8 cellular contexts compared by ENCODE assay signal in the genomic region with DNA sequence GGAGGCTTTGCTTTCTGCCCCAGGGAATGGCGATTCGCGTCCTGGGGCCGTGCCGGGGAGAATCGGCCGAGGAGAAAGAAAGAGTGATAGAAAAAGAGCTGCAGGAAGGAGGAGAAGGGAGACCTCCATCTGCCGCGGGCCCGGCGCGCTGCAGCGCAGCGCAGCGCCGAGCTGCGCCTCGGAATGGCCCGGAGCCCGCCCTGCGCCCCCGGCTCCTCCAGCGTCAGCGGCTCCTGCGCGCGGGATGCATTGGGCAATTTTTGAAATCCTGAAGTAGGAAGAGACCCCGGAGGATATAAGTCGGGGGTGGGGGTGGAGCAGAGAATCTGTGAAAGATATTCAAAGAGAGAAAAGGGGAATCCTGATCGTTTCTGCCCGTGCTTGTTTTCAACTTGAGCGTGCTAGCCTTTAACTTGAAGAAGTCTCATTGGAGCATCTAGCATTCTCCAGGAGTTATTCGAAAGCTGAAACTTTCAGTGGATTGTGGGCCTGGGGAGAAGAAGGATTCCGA. TPM values are rescaled to one million over a fixed set of nuclear protein-coding genes. Genes with fewer than 3 reads are reported as not detected.
DNase-seq lines count a peak whose midpoint lies in the region; ATAC-seq, FAIRE-seq and TF ChIP-seq lines count a peak whose summit lies in the region.

No MANE protein-coding gene starts in this region.

- no peak overlapping the region for H3K27ac ChIP-seq in MM.1S (ENCODE audit: low read length)
- H3K27ac ChIP-seq in kidney (ENCODE audit: low read depth in 2 of 2, low read length in 2 of 2), result peak overlapping the region; percentile 91
- H3K27ac ChIP-seq in smooth muscle cell (ENCODE audit: low read depth), result peak overlapping the region; percentile 31

- H2AFZ ChIP-seq in MM.1S (ENCODE audit: low read length) (peak overlapping the region; percentile 80), smooth muscle cell (ENCODE audit: low read depth) (peak overlapping the region; percentile 88)

- H3K27me3 ChIP-seq in MM.1S (replicated peaks; ENCODE audit: insufficient read depth, low read length) (no peaks in the 10 kb centered on the region), smooth muscle cell (ENCODE audit: low read depth) (peaks cover 34% of the 10 kb centered on the region)

- H3K9me3 ChIP-seq in MM.1S (replicated peaks; ENCODE audit: insufficient read depth, low read length) (no peaks in the 10 kb centered on the region), kidney (ENCODE audit: control insufficient read depth in 1 of 2, low read length in 2 of 2) (no peaks in the 10 kb centered on the region), smooth muscle cell (replicated peaks; ENCODE audit: low read depth) (no peaks in the 10 kb centered on the region)

- H3K79me2 ChIP-seq in MM.1S (ENCODE audit: low read length) (no peaks in the 10 kb centered on the region), smooth muscle cell (ENCODE audit: low read depth) (peaks cover 27% of the 10 kb centered on the region)

- no peak for FAIRE-seq in kidney (lab: Jason Lieb, UNC)

- intact Hi-C loops in kidney (cut with DNase I), result no loop called here

- H3K4me3 ChIP-seq in MM.1S (ENCODE audit: low read length) (peak overlapping the region; percentile 62), kidney (ENCODE audit: low read length in 2 of 2) (peak overlapping the region; percentile 73 to 87), smooth muscle cell (peak overlapping the region; percentile 70)

- no peak for ATAC-seq in GM19351 (IDR thresholded peaks at IDR 0.05; ENCODE audit: unreplicated experiment)

- no peak for TF ChIP-seq CTCF in MM.1S (IDR thresholded peaks at IDR 0.05; ENCODE audit: low read length)
- no peak for TF ChIP-seq CTCF in kidney (IDR thresholded peaks at IDR 0.05; ENCODE audit: borderline replicate concordance, extremely low read depth, insufficient read depth)
- no peak for TF ChIP-seq CTCF in smooth muscle cell (IDR thresholded peaks at IDR 0.05; ENCODE audit: borderline replicate concordance, insufficient read depth, poor library complexity, severe bottlenecking)

- H3K4me2 ChIP-seq in MM.1S (ENCODE audit: low read depth, low read length), result peak overlapping the region; percentile 92
- H3K4me2 ChIP-seq in smooth muscle cell, result peak overlapping the region; percentile 86

- H3F3A ChIP-seq in MM.1S (ENCODE audit: insufficient read depth, low read length), result no peaks in the 10 kb centered on the region
- peaks cover 6% of the 10 kb centered on the region for H3F3A ChIP-seq in smooth muscle cell (ENCODE audit: low read depth)

- H3K4me1 ChIP-seq in MM.1S (ENCODE audit: low read length) (no peaks in the 10 kb centered on the region), kidney (ENCODE audit: control insufficient read depth in 1 of 2, insufficient read depth in 1 of 2, low read depth in 1 of 2, low read length in 2 of 2) (peaks cover 0 to 5% of the 10 kb centered on the region in 2 donors), smooth muscle cell (ENCODE audit: low read depth) (peaks cover 11% of the 10 kb centered on the region)

- in situ Hi-C loops in Caki2 (cut with HindIII; ENCODE audit: low pct_unique_long_range_greater_than_20kb, low sequenced_read_pairs), result no loop called here

- under 1% methylated on average over 34 of the region's 34 CpGs for WGBS in smooth muscle cell (ENCODE audit: low lambda C conversion rate)

- DNase-seq in Caki2 (ENCODE audit: low read depth) (peak; percentile 63), MM.1S (no peak), cerebellum (ENCODE audit: low spot score) (peak; percentile 46), kidney (peak; percentile 74), smooth muscle cell (lab: John Stamatoyannopoulos, UW; ENCODE audit: unreplicated experiment) (peak; percentile 37), NCI-H526 treated with DMSO at 0.1 percent for 48 hours (lab: John Stamatoyannopoulos, UW) (no peak), NCI-H1436 (lab: John Stamatoyannopoulos, UW) (no peak)

- no peaks in the 10 kb centered on the region for H4K20me1 ChIP-seq in MM.1S (ENCODE audit: insufficient read depth, low read length)
- H4K20me1 ChIP-seq in smooth muscle cell (ENCODE audit: low read depth), result no peaks in the 10 kb centered on the region

- no peak overlapping the region for H3K9ac ChIP-seq in MM.1S (ENCODE audit: low read length)
- H3K9ac ChIP-seq in kidney (ENCODE audit: low read length in 2 of 2), result peak overlapping the region; percentile 13 to 78
- no peak overlapping the region for H3K9ac ChIP-seq in smooth muscle cell (ENCODE audit: low read depth)

- no peaks in the 10 kb centered on the region for H3K36me3 ChIP-seq in MM.1S (replicated peaks; ENCODE audit: insufficient read depth, low read length)
- no peaks in the 10 kb centered on the region for H3K36me3 ChIP-seq in kidney (ENCODE audit: control insufficient read depth in 1 of 2, insufficient read depth in 2 of 2, low read length in 2 of 2)
- H3K36me3 ChIP-seq in smooth muscle cell (ENCODE audit: low read depth), result no peaks in the 10 kb centered on the region

- no peaks in the 10 kb centered on the region for H3K9me2 ChIP-seq in MM.1S (replicated peaks; ENCODE audit: insufficient read depth, low read length)

RNA-seq across cellular contexts. Expression of gene PDE3A, which starts 0.4 kb away (rescaled TPM):
- 0.10 TPM in 1 of 2 replicates, not detected in the other for total RNA-seq in Caki2 (2014; rRNA removed; shearing (Covaris generic); ENCODE audit: low replicate concordance)
- total RNA-seq in cerebellum, result 20.6 TPM
- total RNA-seq in kidney, result 18.3 TPM
- polyA plus RNA-seq in kidney (ENCODE audit: insufficient read depth, low read depth, low replicate concordance), result 3.3 TPM
- 6.1 and 8.6 TPM in 2 replicates for total RNA-seq in smooth muscle cell
- 1.3 and 1.8 TPM in 2 replicates for polyA plus RNA-seq in smooth muscle cell

Comparison
In these comparisons a context has a peak if more than half of its experiments do, and no peak if none do; other contexts are left out.
1. DNase-seq: peak in Caki2 (single experiment), cerebellum (single experiment), kidney (single experiment) and smooth muscle cell (single experiment); none in MM.1S (single experiment), NCI-H526 treated with DMSO at 0.1 percent for 48 hours (single experiment) and NCI-H1436 (single experiment).
2. H3K9ac ChIP-seq: peak in kidney (2 of 2); none in MM.1S (single experiment) and smooth muscle cell (single experiment).
3. Peak in every context shown above with its lines, with median percentiles within 50 percentile points of each other: H3K4me3 ChIP-seq.